8 cellular contexts compared by ENCODE assay signal in genomic region chr7:93890041-93890463, GRCh38.
DNase-seq lines count a peak whose midpoint lies in the region; ATAC-seq lines count a peak whose summit lies in the region.

No MANE protein-coding gene starts in this region.

- H4K20me1 ChIP-seq in BLaER1 = no peaks in the 10 kb centered on the region

- peak overlapping the region; percentile 52 for H3K4me3 ChIP-seq in BLaER1
- peak overlapping the region; percentile 73 for H3K4me3 ChIP-seq in HUES6 (ENCODE audit: low read depth, low read length)

- no peak overlapping the region for H3K9ac ChIP-seq in BLaER1
- H3K9ac ChIP-seq in HUES6 (ENCODE audit: low read length) = peak overlapping the region; percentile 66

- H3K9me3 Mint-ChIP-seq in stimulated activated memory B cell treated with anti-CD40 and anti-IgM and Interleukin-4, amounts not matched to agents 10 μg/mL and 1 μg/mL and 100 μg/mL, for 72 hours = peaks cover 2% of the 10 kb centered on the region

- DNase-seq in amniotic epithelial cell (ENCODE audit: low read depth) (peak; percentile 74), iPS-NIHi7 (ENCODE audit: extremely low spot score) (peak; percentile 54), NCI-H2107 (lab: John Stamatoyannopoulos, UW) (no peak), COLO829 (ENCODE audit: low spot score) (no peak)

- H3K4me1 ChIP-seq in BLaER1 (peaks cover 9% of the 10 kb centered on the region; the same call in 1 of the 2 replicates), HUES6 (ENCODE audit: control insufficient read depth, insufficient read depth, low read length) (peaks cover 4% of the 10 kb centered on the region; the same call in 1 of the 2 replicates)

- peaks cover 6% of the 10 kb centered on the region for H3K36me3 Mint-ChIP-seq in stimulated activated memory B cell treated with anti-CD40 and anti-IgM and Interleukin-4, amounts not matched to agents 10 μg/mL and 1 μg/mL and 100 μg/mL, for 72 hours

- H3K36me3 ChIP-seq in BLaER1 (no peaks in the 10 kb centered on the region), HUES6 (ENCODE audit: control insufficient read depth, insufficient read depth, low read length) (no peaks in the 10 kb centered on the region)

- H3K9me3 ChIP-seq in BLaER1 (peaks cover 16% of the 10 kb centered on the region), HUES6 (ENCODE audit: control insufficient read depth, insufficient read depth, low read depth, low read length) (no peaks in the 10 kb centered on the region)

- peak overlapping the region; percentile 51 for H3K4me2 ChIP-seq in BLaER1

- H3K4me1 Mint-ChIP-seq in stimulated activated memory B cell treated with anti-CD40 and anti-IgM and Interleukin-4, amounts not matched to agents 10 μg/mL and 1 μg/mL and 100 μg/mL, for 72 hours = peaks cover 30% of the 10 kb centered on the region

- no peak overlapping the region for H3K27ac ChIP-seq in BLaER1
- no peak overlapping the region for H3K27ac ChIP-seq in HUES6 (ENCODE audit: low read depth, low read length)

- peak overlapping the region; percentile 88 for H3K4me3 Mint-ChIP-seq in stimulated activated memory B cell treated with anti-CD40 and anti-IgM and Interleukin-4, amounts not matched to agents 10 μg/mL and 1 μg/mL and 100 μg/mL, for 72 hours

- peak overlapping the region; percentile 78 for H3K27ac Mint-ChIP-seq in stimulated activated memory B cell treated with anti-CD40 and anti-IgM and Interleukin-4, amounts not matched to agents 10 μg/mL and 1 μg/mL and 100 μg/mL, for 72 hours

- ATAC-seq in GM19372 (IDR thresholded peaks at IDR 0.05; ENCODE audit: low read depth, unreplicated experiment) = peak; percentile 65
- peak; percentile 60 for ATAC-seq in stimulated activated memory B cell treated with anti-CD40 and anti-IgM and Interleukin-4, amounts not matched to agents 10 μg/mL and 1 μg/mL and 100 μg/mL, for 72 hours

- peaks cover 34% of the 10 kb centered on the region for H3K27me3 Mint-ChIP-seq in stimulated activated memory B cell treated with anti-CD40 and anti-IgM and Interleukin-4, amounts not matched to agents 10 μg/mL and 1 μg/mL and 100 μg/mL, for 72 hours

- H3K27me3 ChIP-seq in BLaER1 (peaks cover 37% of the 10 kb centered on the region), HUES6 (ENCODE audit: control insufficient read depth, insufficient read depth, low read length) (peaks cover 34% of the 10 kb centered on the region)

Comparison
In these comparisons a context has a peak if more than half of its experiments do, and no peak if none do; other contexts are left out.
1. DNase-seq: peak in amniotic epithelial cell (single experiment) and iPS-NIHi7 (single experiment); none in NCI-H2107 (single experiment) and COLO829 (single experiment).